ENCODE assay signal across 8 cellular contexts in the genomic region with DNA sequence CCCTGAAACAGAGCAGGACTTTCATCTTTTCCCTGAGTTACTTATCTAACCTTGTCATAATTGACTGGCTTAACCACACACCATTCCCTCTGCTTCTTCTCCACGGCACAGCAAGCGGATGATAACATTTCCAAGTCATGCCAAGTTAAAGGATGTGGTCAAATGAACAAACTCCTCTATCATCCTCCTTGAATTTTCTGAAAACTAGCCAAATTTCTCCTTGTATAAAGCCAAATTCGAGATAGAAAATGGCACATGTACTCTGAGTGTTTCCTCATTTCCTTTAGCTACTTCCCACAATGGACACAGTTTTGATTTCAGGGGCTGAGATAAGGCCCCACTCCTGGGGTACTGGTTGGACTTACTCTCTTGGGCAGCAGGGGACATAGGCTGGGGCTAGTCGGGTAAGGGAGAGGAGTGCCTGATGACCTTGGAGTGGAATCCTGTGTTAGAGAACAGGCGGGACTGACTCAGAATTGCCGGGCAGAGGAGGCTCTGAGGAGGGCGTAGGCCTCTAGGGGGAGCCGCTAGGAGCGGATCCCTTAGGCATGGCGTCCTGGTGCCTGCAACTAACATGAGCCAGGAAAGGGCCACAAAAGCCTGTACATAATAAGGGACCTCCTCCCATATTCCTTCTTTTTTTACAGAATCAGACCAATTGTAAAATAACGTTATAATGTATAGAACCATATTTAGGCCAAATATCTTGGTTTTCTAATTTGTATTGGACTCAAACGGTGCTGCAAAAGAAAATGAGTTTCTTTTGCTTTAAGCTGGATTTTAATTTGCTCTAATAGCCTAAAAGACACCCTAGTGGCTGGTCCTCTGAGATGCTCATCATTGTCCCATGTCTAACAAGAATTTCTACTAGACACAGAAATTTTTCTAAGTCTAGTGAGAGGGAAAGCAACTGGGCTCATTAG. TPM values are rescaled to one million over a fixed set of nuclear protein-coding genes. Genes with fewer than 3 reads are reported as not detected.
A peak's percentile ranks its signal among the peaks of the same experiment; 100 is the strongest.
DNase-seq lines count a peak whose midpoint lies in the region; ATAC-seq and TF ChIP-seq lines count a peak whose summit lies in the region.

No MANE protein-coding gene starts in this region.

- TF ChIP-seq CTCF in right atrium auricular region (IDR thresholded peaks at IDR 0.05): peak in 1 of 2 donors; percentile 50
- TF ChIP-seq CTCF in upper lobe of right lung (IDR thresholded peaks at IDR 0.05): peak; percentile 46

- H3K36me3 ChIP-seq in right atrium auricular region (no peaks in the 10 kb centered on the region), upper lobe of right lung (no peaks in the 10 kb centered on the region)

- H3K27ac ChIP-seq in right atrium auricular region (no peak overlapping the region), upper lobe of right lung (no peak overlapping the region)

- H3K4me1 ChIP-seq in right atrium auricular region (no peaks in the 10 kb centered on the region), upper lobe of right lung (no peaks in the 10 kb centered on the region)

- ATAC-seq in Right ventricle myocardium inferior (peak; percentile 68), SK-N-SH treated with all-trans-retinoic acid at 6 μM for 48 hours (peak; percentile 97), left ventricle myocardium superior (peak; percentile 72), upper lobe of right lung (peak; percentile 85), GM21576 (IDR thresholded peaks at IDR 0.05; ENCODE audit: unreplicated experiment) (no peak)

- H3K9me3 ChIP-seq in right atrium auricular region (no peaks in the 10 kb centered on the region), upper lobe of right lung (peaks cover 1% of the 10 kb centered on the region)

- H3K4me3 ChIP-seq in right atrium auricular region (no peak overlapping the region), upper lobe of right lung (no peak overlapping the region)

- intact Hi-C loops in Right ventricle myocardium inferior (cut with DNase I) (no loop called here), left ventricle myocardium superior (cut with micrococcal nuclease) (no loop called here), upper lobe of right lung (cut with DNase I) (no loop called here)

- no peaks in the 10 kb centered on the region for H3K27me3 ChIP-seq in right atrium auricular region
- H3K27me3 ChIP-seq in upper lobe of right lung: no peaks in the 10 kb centered on the region

- no peak for DNase-seq in Right ventricle myocardium inferior (ENCODE audit: missing footprints)
- no peak for DNase-seq in right atrium auricular region (ENCODE audit: low spot score)
- DNase-seq in left ventricle myocardium superior: peak; percentile 43
- DNase-seq in upper lobe of right lung: no peak
- DNase-seq in superior temporal gyrus (ENCODE audit: extremely low spot score): no peak
- DNase-seq in NOMO-1 treated with dmso at 0.1 percent for 144 hours (lab: John Stamatoyannopoulos, UW; ENCODE audit: unreplicated experiment): no peak

TF ChIP-seq in SK-N-SH treated with all-trans-retinoic acid at 6 μM for 48 hours, 23 proteins besides CTCF, POLR2A, EP300 and RAD21:
- TF ChIP-seq TOX (CRISPR knock-in tag; IDR thresholded peaks at IDR 0.05; ENCODE audit: borderline replicate concordance) (no peak), ZFP30 (CRISPR knock-in tag; IDR thresholded peaks at IDR 0.05) (no peak), ZNF70 (CRISPR knock-in tag; IDR thresholded peaks at IDR 0.05) (no peak)

RNA-seq across cellular contexts. Expression of a gene that starts 20.4 kb away (rescaled TPM):
- total RNA-seq in Right ventricle myocardium inferior (9.9 TPM), right atrium auricular region (1 to 10 TPM; 3.5 to 7.6 TPM), left ventricle myocardium superior (8.4 TPM), upper lobe of right lung (17.5 TPM)
